In the genomic region with DNA sequence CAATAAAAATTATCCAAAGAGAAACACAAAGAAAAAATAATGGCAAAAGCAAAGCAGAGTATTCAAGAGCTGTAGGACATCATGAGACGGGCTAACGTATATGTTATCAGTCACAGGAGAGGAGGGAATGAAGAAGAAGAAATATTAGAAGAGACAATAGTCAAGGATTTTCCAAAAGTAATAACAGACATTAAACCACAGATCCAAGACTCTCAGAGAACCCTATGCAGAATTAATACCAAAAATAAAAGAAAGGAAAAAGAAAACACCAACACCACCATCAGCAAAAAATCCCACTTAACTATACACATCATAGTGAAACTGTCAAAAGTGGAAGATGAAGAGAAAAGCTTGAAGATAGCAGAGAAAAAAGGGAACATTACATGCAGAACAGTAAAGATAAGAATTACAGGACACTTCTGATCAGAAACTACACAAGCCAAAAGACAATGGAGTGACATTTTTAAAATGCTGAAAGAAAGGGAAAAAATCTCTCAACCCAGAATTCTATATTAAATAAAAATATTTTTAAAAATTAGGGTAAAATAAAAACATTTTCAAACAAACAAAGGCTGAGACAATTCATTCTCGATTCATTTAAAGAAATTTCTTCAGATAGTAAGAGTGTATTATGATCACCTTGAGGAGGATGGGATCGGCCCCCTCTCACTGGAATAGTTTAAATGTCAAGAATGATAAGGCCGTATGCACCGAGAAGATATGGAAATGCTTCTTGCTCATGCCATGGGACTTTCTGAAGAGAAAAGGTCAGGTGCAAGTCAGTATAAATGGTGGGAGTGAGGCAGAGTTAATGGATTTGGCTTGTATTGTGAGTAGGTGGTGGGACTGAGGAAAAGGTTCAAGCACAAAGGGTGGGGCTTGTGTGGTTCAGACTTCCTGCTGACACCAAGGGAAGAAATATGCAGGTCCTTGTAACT, we compare ENCODE assay signal across 20 cellular contexts.
"Had no signal": no experiment of that assay in that cellular context is flagged by ENCODE, and none has a peak within 500 bp of the region (broad histone marks: within the 10 kb centered on the region; RNA-seq: fewer than 3 reads in every experiment).

No MANE protein-coding gene starts in this region.

- H3K9me3 ChIP-seq: ovary, prostate gland, right atrium auricular region, stomach, transverse colon had no signal

- H3K36me3 ChIP-seq: heart left ventricle, neutrophil, ovary, prostate gland, right atrium auricular region, transverse colon, WERI-Rb-1 had no signal

- H3K4me3 Mint-ChIP-seq: activated CD8-positive, alpha-beta T cell treated with anti-CD3 and anti-CD28 coated beads, Interleukin-2, amount 10 ng/mL, durations not matched to agents 7 days and 5 days; activated naive CD8-positive, alpha-beta T cell treated with anti-CD3 and anti-CD28 coated beads, Interleukin-2, amount 10 ng/mL, durations not matched to agents 7 days and 5 days; memory B cell; nephron had no signal

- DNase-seq: activated CD8-positive, alpha-beta T cell treated with anti-CD3 and anti-CD28 coated beads, Interleukin-2, amount 10 ng/mL, durations not matched to agents 7 days and 5 days; activated naive CD4-positive, alpha-beta T cell; activated naive CD8-positive, alpha-beta T cell treated with anti-CD3 and anti-CD28 coated beads, Interleukin-2, amount 10 ng/mL, durations not matched to agents 7 days and 5 days; amygdala; cerebellar nuclear complex; cortex of kidney; heart left ventricle; islet precursor cell; left cardiac atrium; ovary; stimulated activated CD4-positive, alpha-beta T cell treated with anti-CD3 and anti-CD28 coated beads, Interleukin-4, amount 100 ng/mL, for 24 hours; stomach; transverse colon; WERI-Rb-1 had no signal

- H3K4me1 ChIP-seq: prostate gland, stomach, transverse colon had no signal

- H3K4me3 ChIP-seq: heart left ventricle, ovary, prostate gland, right atrium auricular region, stomach, transverse colon had no signal

- H3K27ac Mint-ChIP-seq: activated CD8-positive, alpha-beta T cell treated with anti-CD3 and anti-CD28 coated beads, Interleukin-2, amount 10 ng/mL, durations not matched to agents 7 days and 5 days; activated naive CD8-positive, alpha-beta T cell treated with anti-CD3 and anti-CD28 coated beads, Interleukin-2, amount 10 ng/mL, durations not matched to agents 7 days and 5 days; memory B cell; nephron had no signal

- ATAC-seq: activated CD8-positive, alpha-beta T cell treated with anti-CD3 and anti-CD28 coated beads, Interleukin-2, amount 10 ng/mL, durations not matched to agents 7 days and 5 days; heart left ventricle; left cardiac atrium had no signal

- H3K27me3 Mint-ChIP-seq: activated naive CD8-positive, alpha-beta T cell treated with anti-CD3 and anti-CD28 coated beads, Interleukin-2, amount 10 ng/mL, durations not matched to agents 7 days and 5 days; memory B cell had no signal

- H3K27me3 ChIP-seq: heart left ventricle, neutrophil, ovary, right atrium auricular region, stomach, transverse colon had no signal

- H3K27ac ChIP-seq: epithelial cell of prostate, heart left ventricle, neutrophil, ovary, prostate gland, right atrium auricular region, stomach, transverse colon, WERI-Rb-1 had no signal
